8 cellular contexts compared by ENCODE assay signal in the genomic region with DNA sequence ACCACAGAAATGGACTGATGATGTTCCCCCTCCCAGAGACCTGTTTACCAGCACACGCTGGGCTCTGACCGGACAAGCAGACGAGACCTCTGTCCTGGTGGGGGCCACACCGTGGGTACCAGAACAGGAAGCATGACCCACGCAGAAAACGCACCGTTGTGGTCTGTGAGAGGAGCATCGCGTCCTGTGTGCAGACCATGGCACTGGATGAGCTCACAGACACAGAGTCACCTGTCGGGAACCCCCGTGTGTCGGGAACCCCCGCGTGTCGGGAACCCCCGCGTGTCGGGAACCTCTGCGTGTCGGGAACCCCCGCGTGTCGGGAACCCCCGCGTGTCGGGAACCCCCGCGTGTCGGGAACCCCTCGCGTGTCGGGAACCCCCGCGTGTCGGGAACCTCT. TPM values are rescaled to one million over a fixed set of nuclear protein-coding genes. Genes with fewer than 3 reads are reported as not detected.
"Had no signal": no experiment of that assay in that cellular context is flagged by ENCODE, and none has a peak within 500 bp of the region (broad histone marks: within the 10 kb centered on the region; RNA-seq: fewer than 3 reads in every experiment).

No MANE protein-coding gene starts in this region.

- H3K36me3 Mint-ChIP-seq: IgD-negative memory B cell had no signal

- H3K4me3 ChIP-seq: GM23338 had no signal

- ATAC-seq: GM23338, HepG2 had no signal

- H2AFZ ChIP-seq: GM23338 had no signal

- H3K4me3 Mint-ChIP-seq: GM23338, H9, IgD-negative memory B cell had no signal

- DNase-seq: H9, HCEC 1CT, KG1 had no signal

- FAIRE-seq: H1, H54, HepG2 had no signal

- H3K27ac Mint-ChIP-seq: GM23338, IgD-negative memory B cell had no signal

- H3K4me2 ChIP-seq: GM23338 had no signal

RNA-seq across cellular contexts. Expression of gene MYT1, which starts 37.4 kb away (rescaled TPM):
- polyA plus RNA-seq: IgD-negative memory B cell had no signal
